Comparison of ENCODE assay signal across 20 cellular contexts in the genomic region with DNA sequence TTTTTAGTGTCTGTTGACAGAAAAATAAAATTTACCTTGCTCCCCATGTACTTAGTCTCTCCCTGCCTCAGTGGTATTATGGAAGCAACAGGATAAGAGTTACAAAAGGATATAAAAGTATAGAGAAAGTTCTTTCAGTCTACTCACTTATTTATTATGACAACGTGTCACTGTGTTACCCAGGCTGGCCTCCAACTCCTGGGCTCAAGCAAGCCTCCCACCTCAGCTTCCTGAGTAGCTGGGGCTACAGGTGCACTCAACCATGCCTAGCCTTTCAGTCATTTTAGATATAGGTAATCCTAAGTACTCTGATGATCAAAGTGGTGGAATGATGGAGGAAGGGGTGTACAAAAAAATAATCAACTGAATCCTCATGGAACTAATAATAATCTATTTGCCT.
A peak's percentile ranks its signal among the peaks of the same experiment; 100 is the strongest.
DNase-seq lines count a peak whose midpoint lies in the region; ATAC-seq, FAIRE-seq and TF ChIP-seq lines count a peak whose summit lies in the region.
"Had no signal": no experiment of that assay in that cellular context is flagged by ENCODE, and none has a peak within 500 bp of the region (broad histone marks: within the 10 kb centered on the region; RNA-seq: fewer than 3 reads in every experiment).

No MANE protein-coding gene starts in this region.

- no peak for ATAC-seq in naive thymus-derived CD8-positive, alpha-beta T cell
- ATAC-seq in left lung = no peak
- ATAC-seq: activated CD8-positive, alpha-beta memory T cell treated with anti-CD3 and anti-CD28 coated beads, Interleukin-2, amount 10 ng/mL, durations not matched to agents 7 days and 5 days had no signal

- 0 out of 22 replicates have a peak overlapping the region, but pooled peaks of 1 of the 11 experiments have one; percentile 98 for H3K9ac ChIP-seq in BLaER1 treated with 17β-estradiol and CSF1 and Interleukin-3, amounts not matched to agents 10 nM and 100 nM

- peaks cover 0 to 4% (median 0%) of the 10 kb centered on the region in 11 experiments; a peak in 3 of 22 replicates for H3K9me3 ChIP-seq in BLaER1 treated with 17β-estradiol and CSF1 and Interleukin-3, amounts not matched to agents 10 nM and 100 nM (replicated peaks in 1 of 11)
- no peaks in the 10 kb centered on the region for H3K9me3 ChIP-seq in left lung

- no peaks in the 10 kb centered on the region for H3K36me3 ChIP-seq in BLaER1 treated with 17β-estradiol and CSF1 and Interleukin-3, amounts not matched to agents 10 nM and 100 nM
- no peaks in the 10 kb centered on the region for H3K36me3 ChIP-seq in left lung

- peaks cover 23 to 48% (median 39%) of the 10 kb centered on the region in 4 donors for H3K4me1 Mint-ChIP-seq in naive thymus-derived CD8-positive, alpha-beta T cell

- no peak overlapping the region for H3K4me3 ChIP-seq in BLaER1 treated with 17β-estradiol and CSF1 and Interleukin-3, amounts not matched to agents 10 nM and 100 nM
- H3K4me3 ChIP-seq in left lung = no peak overlapping the region
- H3K4me3 ChIP-seq: skin epidermis had no signal

- H3K4me3 Mint-ChIP-seq in naive thymus-derived CD8-positive, alpha-beta T cell = peak overlapping the region in 3 of 10 donors; percentile 7 to 46 (median 15)
- H3K4me3 Mint-ChIP-seq: activated CD4-positive, alpha-beta T cell treated with anti-CD3 and anti-CD28 coated beads, Interleukin-2, amount 10 ng/mL, durations not matched to agents 7 days and 5 days; activated CD8-positive, alpha-beta memory T cell treated with anti-CD3 and anti-CD28 coated beads, Interleukin-2, amount 10 ng/mL, durations not matched to agents 7 days and 5 days; activated naive CD8-positive, alpha-beta T cell treated with anti-CD3 and anti-CD28 coated beads, Interleukin-2, amount 10 ng/mL, durations not matched to agents 7 days and 5 days; central memory CD8-positive, alpha-beta T cell had no signal

- no peak for TF ChIP-seq CTCF in VCaP (conservative IDR thresholded peaks at IDR 0.05)
- no peak for TF ChIP-seq CTCF in left lung (IDR thresholded peaks at IDR 0.05)
- no peak for TF ChIP-seq CTCF in RWPE1 (conservative IDR thresholded peaks at IDR 0.05; ENCODE audit: low read depth)

- DNase-seq in GM12891 (ENCODE audit: insufficient read length, low spot score) = no peak
- no peak for DNase-seq in naive thymus-derived CD8-positive, alpha-beta T cell
- DNase-seq in amygdala (lab: John Stamatoyannopoulos, UW) = no peak
- DNase-seq in left lung = no peak
- no peak for DNase-seq in RWPE1 (ENCODE audit: low spot score)
- DNase-seq: activated CD4-positive, alpha-beta T cell treated with anti-CD3 and anti-CD28 coated beads, Interleukin-2, amount 10 ng/mL, durations not matched to agents 7 days and 5 days; activated CD8-positive, alpha-beta memory T cell treated with anti-CD3 and anti-CD28 coated beads, Interleukin-2, amount 10 ng/mL, durations not matched to agents 7 days and 5 days; activated naive CD8-positive, alpha-beta T cell treated with anti-CD3 and anti-CD28 coated beads, Interleukin-2, amount 10 ng/mL, durations not matched to agents 7 days and 5 days; dermis blood vessel endothelial cell; glutamatergic neuron; KG1; NCI-H1436; NCI-H2107; NCI-H510A; RPMI8226 had no signal

- intact Hi-C loops in left lung (cut with DNase I) = loop anchor here in 1 of 2 donors (10.0 kb wide), 1 partner anchor 212 kb away; a partner anchor contains a TSS

- no peak for FAIRE-seq in GM12891 (lab: Jason Lieb, UNC)

- peaks cover 0 to 8% (median 3%) of the 10 kb centered on the region in 3 donors for H3K36me3 Mint-ChIP-seq in naive thymus-derived CD8-positive, alpha-beta T cell

- CTCF ChIA-PET in RWPE1 (lab: Yijun Ruan, JAX) = no interaction called here

- peak overlapping the region; percentile 86 to 99 (median 97); a peak in 20 of 22 replicates for H3K4me2 ChIP-seq in BLaER1 treated with 17β-estradiol and CSF1 and Interleukin-3, amounts not matched to agents 10 nM and 100 nM

- H3K27me3 ChIP-seq in BLaER1 treated with 17β-estradiol and CSF1 and Interleukin-3, amounts not matched to agents 10 nM and 100 nM = peaks cover 0 to 16% (median 7%) of the 10 kb centered on the region in 11 experiments; a peak in 7 of 22 replicates
- no peaks in the 10 kb centered on the region for H3K27me3 ChIP-seq in left lung

- TF ChIP-seq POLR2A in GM12891 (IDR thresholded peaks at IDR 0.05; ENCODE audit: low read depth, low read length) = no peak

- H3K9me3 Mint-ChIP-seq in naive thymus-derived CD8-positive, alpha-beta T cell = peaks cover 0 to 2% (median 0%) of the 10 kb centered on the region in 9 donors
- H3K9me3 Mint-ChIP-seq: activated naive CD8-positive, alpha-beta T cell treated with anti-CD3 and anti-CD28 coated beads, Interleukin-2, amount 10 ng/mL, durations not matched to agents 7 days and 5 days; central memory CD8-positive, alpha-beta T cell had no signal

- POLR2A ChIA-PET in naive thymus-derived CD8-positive, alpha-beta T cell (lab: Charles Lee) = interaction anchor here (1.6 kb wide), 1 partner anchor 10 kb away, joined by 6 read pairs; no protein-coding TSS in a partner anchor
- POLR2A ChIA-PET in RWPE1 (lab: Yijun Ruan, JAX; ENCODE audit: low non-redundant PET) = no interaction called here

- H3K4me1 ChIP-seq in BLaER1 treated with 17β-estradiol and CSF1 and Interleukin-3, amounts not matched to agents 10 nM and 100 nM = peaks cover 30 to 46% (median 42%) of the 10 kb centered on the region in 10 experiments
- H3K4me1 ChIP-seq in left lung = peaks cover 17 to 42% of the 10 kb centered on the region in 2 donors

- peak overlapping the region in 8 of 11 experiments; percentile 84 to 98 (median 92); a peak in 8 of 22 replicates for H3K27ac ChIP-seq in BLaER1 treated with 17β-estradiol and CSF1 and Interleukin-3, amounts not matched to agents 10 nM and 100 nM
- H3K27ac ChIP-seq in VCaP = peak overlapping the region; percentile 93
- no peak overlapping the region for H3K27ac ChIP-seq in left lung
- H3K27ac ChIP-seq in RWPE1 = no peak overlapping the region

- peaks cover 0 to 1% (median 0%) of the 10 kb centered on the region in 5 donors for H3K27me3 Mint-ChIP-seq in naive thymus-derived CD8-positive, alpha-beta T cell
- H3K27me3 Mint-ChIP-seq: central memory CD8-positive, alpha-beta T cell had no signal

- peak overlapping the region in 8 of 10 donors; percentile 11 to 74 (median 56) for H3K27ac Mint-ChIP-seq in naive thymus-derived CD8-positive, alpha-beta T cell
- H3K27ac Mint-ChIP-seq: activated CD4-positive, alpha-beta T cell treated with anti-CD3 and anti-CD28 coated beads, Interleukin-2, amount 10 ng/mL, durations not matched to agents 7 days and 5 days; activated CD8-positive, alpha-beta memory T cell treated with anti-CD3 and anti-CD28 coated beads, Interleukin-2, amount 10 ng/mL, durations not matched to agents 7 days and 5 days; activated naive CD8-positive, alpha-beta T cell treated with anti-CD3 and anti-CD28 coated beads, Interleukin-2, amount 10 ng/mL, durations not matched to agents 7 days and 5 days; activated T-helper 2 cell treated with anti-CD3 and anti-CD28 coated beads, Interferon-gamma antibody, Interleukin-2, Interleukin-4, amounts not matched to agents 10 μg/mL and 5 μg/mL and 100 μg/mL, durations not matched to agents 14 hours and 24 hours and 36 hours had no signal

- H4K20me1 ChIP-seq in BLaER1 treated with 17β-estradiol and CSF1 and Interleukin-3, amounts not matched to agents 10 nM and 100 nM = no peaks in the 10 kb centered on the region

TF ChIP-seq in GM12891, 5 proteins besides CTCF, POLR2A, EP300 and RAD21:
- TF ChIP-seq SPI1 (IDR thresholded peaks at IDR 0.05; ENCODE audit: low read depth, low read length) = no peak
- no peak for TF ChIP-seq POLR2AphosphoS5 (IDR thresholded peaks at IDR 0.05; ENCODE audit: low read depth, low read length)
- peak; percentile 58 for TF ChIP-seq PAX5 (IDR thresholded peaks at IDR 0.05; ENCODE audit: insufficient read depth, low read length, severe bottlenecking)
- no peak for TF ChIP-seq POU2F2 (IDR thresholded peaks at IDR 0.05; ENCODE audit: low read depth, low read length)
- TF ChIP-seq TAF1 (IDR thresholded peaks at IDR 0.05; ENCODE audit: low read depth, low read length) = no peak
TF ChIP-seq in GM12891: peak in this region for 1.

Comparison
In these comparisons a context has a peak if more than half of its experiments do, and no peak if none do; other contexts are left out.
1. H3K27ac ChIP-seq: peak in BLaER1 treated with 17β-estradiol and CSF1 and Interleukin-3, amounts not matched to agents 10 nM and 100 nM (8 of 11) and VCaP (single experiment); none in left lung (0 of 2) and RWPE1 (single experiment).